In genomic region chr10:44878704-44879530, GRCh38 we compare ENCODE assay signal across 8 cellular contexts. TPM values are rescaled to one million over a fixed set of nuclear protein-coding genes. Genes with fewer than 3 reads are reported as not detected.
A peak's percentile ranks its signal among the peaks of the same experiment; 100 is the strongest.
DNase-seq lines count a peak whose midpoint lies in the region; ATAC-seq and TF ChIP-seq lines count a peak whose summit lies in the region.

No MANE protein-coding gene starts in this region.

- H3K4me1 ChIP-seq in left lung = peaks cover 3 to 13% of the 10 kb centered on the region in 2 donors

- TF ChIP-seq CTCF in dorsolateral prefrontal cortex (IDR thresholded peaks at IDR 0.05 in 54 of 56, conservative IDR thresholded peaks at IDR 0.05 in 2 of 56; ENCODE audit: low read depth in 1 of 56, partially characterized antibody in 56 of 56) (peak in 40 of 56 donors; percentile 4 to 57 (median 32)), left lung (IDR thresholded peaks at IDR 0.05) (no peak)

- H3K9me3 Mint-ChIP-seq in activated CD4-positive, alpha-beta memory T cell treated with anti-CD3 and anti-CD28 coated beads for 36 hours = no peaks in the 10 kb centered on the region

- intact Hi-C loops in activated CD4-positive, alpha-beta memory T cell treated with anti-CD3 and anti-CD28 coated beads for 36 hours (cut with micrococcal nuclease) = no loop called here
- intact Hi-C loops in dorsolateral prefrontal cortex (cut with DNase I) = loop anchor here in 1 of 2 donors (2.0 to 10.0 kb wide), 3 partner anchors 14 to 564 kb away; partner anchors contain the start of gene DEPP1
- intact Hi-C loops in left lung (cut with DNase I) = no loop called here

- no peaks in the 10 kb centered on the region for H3K27me3 ChIP-seq in dorsolateral prefrontal cortex
- H3K27me3 ChIP-seq in left lung = peaks cover 0 to 8% of the 10 kb centered on the region in 2 donors

- H3K36me3 Mint-ChIP-seq in activated CD4-positive, alpha-beta memory T cell treated with anti-CD3 and anti-CD28 coated beads for 36 hours = no peaks in the 10 kb centered on the region

- peaks cover 8% of the 10 kb centered on the region for H3K27me3 Mint-ChIP-seq in activated CD4-positive, alpha-beta memory T cell treated with anti-CD3 and anti-CD28 coated beads for 36 hours

- H3K27ac ChIP-seq in dorsolateral prefrontal cortex = peak overlapping the region in 58 of 59 donors; percentile 7 to 93 (median 78)
- H3K27ac ChIP-seq in left lung = peak overlapping the region in 1 of 2 donors; percentile 10

- ATAC-seq in HG02885 (IDR thresholded peaks at IDR 0.05; ENCODE audit: poor library complexity, unreplicated experiment) = peak; percentile 77
- peak; percentile 96 for ATAC-seq in left lung
- no peak for ATAC-seq in GM18861 (IDR thresholded peaks at IDR 0.05; ENCODE audit: unreplicated experiment)

- H3K4me3 Mint-ChIP-seq in activated CD4-positive, alpha-beta memory T cell treated with anti-CD3 and anti-CD28 coated beads for 36 hours = peak overlapping the region; percentile 82

- H3K27ac Mint-ChIP-seq in activated CD4-positive, alpha-beta memory T cell treated with anti-CD3 and anti-CD28 coated beads for 36 hours = peak overlapping the region; percentile 52

- peaks cover 10% of the 10 kb centered on the region for H3K4me1 Mint-ChIP-seq in activated CD4-positive, alpha-beta memory T cell treated with anti-CD3 and anti-CD28 coated beads for 36 hours (ENCODE audit: low read depth)

- H3K4me3 ChIP-seq in dorsolateral prefrontal cortex = peak overlapping the region; percentile 40 to 73 (median 59)
- H3K4me3 ChIP-seq in left lung = peak overlapping the region; percentile 27 to 36

- POLR2A ChIA-PET in activated CD4-positive, alpha-beta memory T cell treated with anti-CD3 and anti-CD28 coated beads for 36 hours (lab: Charles Lee) = no interaction called here

- H3K36me3 ChIP-seq in left lung = no peaks in the 10 kb centered on the region

- CTCF ChIA-PET in activated CD4-positive, alpha-beta memory T cell treated with anti-CD3 and anti-CD28 coated beads for 36 hours (lab: Charles Lee) = interaction anchor here (1.0 to 3.4 kb wide), 3 partner anchors 10 to 21 kb away, joined by 3 to 21 read pairs (median 7); no protein-coding TSS in a partner anchor

- H3K9me3 ChIP-seq in left lung = no peaks in the 10 kb centered on the region

- peak; percentile 59 for DNase-seq in GM04504 (ENCODE audit: low read depth)
- DNase-seq in NCI-H345 treated with DMSO at 0.1 percent for 48 hours (lab: John Stamatoyannopoulos, UW; ENCODE audit: unreplicated experiment) = peak; percentile 7
- DNase-seq in activated CD4-positive, alpha-beta memory T cell treated with anti-CD3 and anti-CD28 coated beads for 36 hours = peak; percentile 86
- DNase-seq in dorsolateral prefrontal cortex = peak; percentile 85 to 95 (median 91)
- DNase-seq in left lung = peak; percentile 90 to 96
- peak; percentile 32 to 70 (median 58) for DNase-seq in stimulated activated CD4-positive, alpha-beta T cell treated with anti-CD3 and anti-CD28 coated beads, Interleukin-1b, Interleukin-23, amount 100 ng/mL, for 24 hours (ENCODE audit: low read depth in 4 of 4, low spot score in 1 of 4)

RNA-seq across cellular contexts. Expression of gene TMEM72, which starts 32.2 kb away (rescaled TPM):
- not detected for total RNA-seq in activated CD4-positive, alpha-beta memory T cell treated with anti-CD3 and anti-CD28 coated beads for 36 hours
- under 1 TPM in 7 of 120 experiments, not detected in 113; 0.13 to 0.46 (median 0.18) TPM for total RNA-seq in dorsolateral prefrontal cortex
- under 1 TPM in 1 of 2 donors, not detected in 1; 0.23 TPM for total RNA-seq in left lung

Comparison
In these comparisons a context has a peak if more than half of its experiments do, and no peak if none do; other contexts are left out.
1. DNase-seq: peak in every context shown above with its lines; median percentile 93 in left lung; 91 in dorsolateral prefrontal cortex; 86 in activated CD4-positive, alpha-beta memory T cell treated with anti-CD3 and anti-CD28 coated beads for 36 hours; 59 in GM04504; 58 in stimulated activated CD4-positive, alpha-beta T cell treated with anti-CD3 and anti-CD28 coated beads, Interleukin-1b, Interleukin-23, amount 100 ng/mL, for 24 hours; 7 in NCI-H345 treated with DMSO at 0.1 percent for 48 hours.
2. CTCF ChIP-seq: peak in dorsolateral prefrontal cortex (40 of 56); none in left lung (0 of 2).